ENCODE assay signal across 20 cellular contexts in the genomic region with DNA sequence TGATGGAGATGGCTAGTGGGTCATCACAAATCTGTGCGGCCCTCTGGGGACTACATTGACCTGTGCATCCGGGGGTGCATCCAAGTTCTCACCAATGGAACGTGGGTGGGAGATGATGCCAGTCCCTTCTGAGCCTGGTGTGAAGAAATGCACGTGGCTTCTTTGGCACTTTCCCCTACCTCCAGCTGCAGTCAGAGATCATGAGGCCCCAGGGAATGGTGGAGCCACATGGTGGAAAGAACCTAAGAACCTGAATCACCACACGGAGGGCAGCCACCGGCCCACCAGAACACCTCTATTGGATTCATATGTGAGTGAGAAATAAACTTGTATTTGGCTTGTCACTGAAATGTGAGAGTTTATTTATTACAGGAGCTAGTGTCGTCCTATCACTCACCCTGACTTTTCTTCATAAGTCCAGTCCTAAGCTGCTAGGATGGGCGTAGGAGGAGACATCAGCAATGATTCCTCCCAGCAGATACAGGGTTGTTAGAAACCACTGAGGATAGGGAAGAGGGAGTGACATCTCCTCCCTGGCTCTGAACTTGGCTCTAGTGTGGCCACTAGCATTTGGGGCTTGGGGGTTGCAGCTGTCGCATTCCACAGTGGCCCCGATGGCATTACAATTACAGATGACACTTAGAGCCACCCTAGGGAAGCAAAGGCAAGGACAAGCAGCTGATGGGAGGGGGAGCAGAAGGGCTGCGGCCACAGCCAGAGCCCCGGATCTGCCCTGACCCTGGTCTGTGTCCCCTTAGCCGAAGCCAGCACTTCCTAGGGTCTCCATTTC. TPM values are rescaled to one million over a fixed set of nuclear protein-coding genes. Genes with fewer than 3 reads are reported as not detected.
"Had no signal": no experiment of that assay in that cellular context is flagged by ENCODE, and none has a peak within 500 bp of the region (broad histone marks: within the 10 kb centered on the region; RNA-seq: fewer than 3 reads in every experiment).

No MANE protein-coding gene starts in this region.

- H3K9me3 Mint-ChIP-seq: activated B cell treated with CpG ODN at 0.5 μM for 24 hours; activated naive CD4-positive, alpha-beta T cell treated with anti-CD3 and anti-CD28 coated beads, Interleukin-2, amount 50 U/mL, for 24 hours; activated T-cell treated with anti-CD3 and anti-CD28 coated beads, Interleukin-2, amount 50 U/mL, for 24 hours; dendritic cell treated with granulocyte-macrophage colony-stimulating factor and Interleukin-4, amounts not matched to agents 40 ng/mL and 50 ng/mL, for 4 days; effector memory CD8-positive, alpha-beta T cell; stimulated activated naive CD8-positive, alpha-beta T cell treated with anti-CD3 and anti-CD28 coated beads, Interleukin-15, amount 100 ng/mL, for 72 hours; T-helper 1 cell treated with Interleukin-12 subunit alpha and Interleukin-12 subunit beta and Interleukin-4 antibody, amounts not matched to agents 30 μg/mL and 1 μg/mL, for 36 hours had no signal

- DNase-seq: activated B cell treated with CpG ODN at 0.5 μM for 24 hours; activated CD4-positive, alpha-beta T cell treated with anti-CD3 and anti-CD28 coated beads, Interleukin-2, amount 50 U/mL, for 1 hour; activated effector memory CD4-positive, alpha-beta T cell treated with Interleukin-2 at 50 U/mL for 16 hours; activated T-cell treated with anti-CD3 and anti-CD28 coated beads, Interleukin-2, amount 50 U/mL, for 24 hours; amniotic stem cell; cerebellar nuclear complex; effector memory CD8-positive, alpha-beta T cell; left ventricle myocardium superior; naive B cell; occipital lobe; SK-N-SH; stimulated activated CD4-positive, alpha-beta T cell treated with anti-CD3 and anti-CD28 coated beads, Interleukin-4, amount 100 ng/mL, for 24 hours; stimulated activated naive CD8-positive, alpha-beta T cell treated with anti-CD3 and anti-CD28 coated beads, Interleukin-15, amount 100 ng/mL, for 72 hours had no signal

- H3K27me3 ChIP-seq: gastroesophageal sphincter, hepatocyte had no signal

- H3K27ac ChIP-seq: gastroesophageal sphincter, hepatocyte had no signal

- H3K36me3 ChIP-seq: gastroesophageal sphincter had no signal

- H3K9ac ChIP-seq: SK-N-SH had no signal

- H3K36me3 Mint-ChIP-seq: activated naive CD4-positive, alpha-beta T cell treated with anti-CD3 and anti-CD28 coated beads, Interleukin-2, amount 50 U/mL, for 24 hours; naive B cell had no signal

- H3K4me2 ChIP-seq: hepatocyte, SK-N-SH had no signal

- ATAC-seq: effector memory CD8-positive, alpha-beta T cell; gastroesophageal sphincter; left ventricle myocardium superior; stimulated activated naive CD8-positive, alpha-beta T cell treated with anti-CD3 and anti-CD28 coated beads, Interleukin-15, amount 100 ng/mL, for 72 hours had no signal

- H3K4me1 Mint-ChIP-seq: activated naive CD4-positive, alpha-beta T cell treated with anti-CD3 and anti-CD28 coated beads, Interleukin-2, amount 50 U/mL, for 24 hours; stimulated activated naive CD8-positive, alpha-beta T cell treated with anti-CD3 and anti-CD28 coated beads, Interleukin-15, amount 100 ng/mL, for 72 hours had no signal

- H2AFZ ChIP-seq: hepatocyte had no signal

- H3K9me3 ChIP-seq: gastroesophageal sphincter, SK-N-SH had no signal

- H3K27me3 Mint-ChIP-seq: activated B cell treated with CpG ODN at 0.5 μM for 24 hours; activated naive CD4-positive, alpha-beta T cell treated with anti-CD3 and anti-CD28 coated beads, Interleukin-2, amount 50 U/mL, for 24 hours; activated T-cell treated with anti-CD3 and anti-CD28 coated beads, Interleukin-2, amount 50 U/mL, for 24 hours; dendritic cell treated with granulocyte-macrophage colony-stimulating factor and Interleukin-4, amounts not matched to agents 40 ng/mL and 50 ng/mL, for 4 days; effector memory CD8-positive, alpha-beta T cell; stimulated activated naive CD8-positive, alpha-beta T cell treated with anti-CD3 and anti-CD28 coated beads, Interleukin-15, amount 100 ng/mL, for 72 hours had no signal

- H3K79me2 ChIP-seq: hepatocyte had no signal

- H3K4me3 Mint-ChIP-seq: activated B cell treated with CpG ODN at 0.5 μM for 24 hours; activated naive CD4-positive, alpha-beta T cell treated with anti-CD3 and anti-CD28 coated beads, Interleukin-2, amount 50 U/mL, for 24 hours; activated T-cell treated with anti-CD3 and anti-CD28 coated beads, Interleukin-2, amount 50 U/mL, for 24 hours; dendritic cell treated with granulocyte-macrophage colony-stimulating factor and Interleukin-4, amounts not matched to agents 40 ng/mL and 50 ng/mL, for 4 days; effector memory CD8-positive, alpha-beta T cell; naive B cell; stimulated activated naive CD8-positive, alpha-beta T cell treated with anti-CD3 and anti-CD28 coated beads, Interleukin-15, amount 100 ng/mL, for 72 hours; T-helper 1 cell treated with Interleukin-12 subunit alpha and Interleukin-12 subunit beta and Interleukin-4 antibody, amounts not matched to agents 30 μg/mL and 1 μg/mL, for 36 hours had no signal

- H3K4me3 ChIP-seq: gastroesophageal sphincter, hepatocyte had no signal

- H3K27ac Mint-ChIP-seq: activated B cell treated with CpG ODN at 0.5 μM for 24 hours; activated naive CD4-positive, alpha-beta T cell treated with anti-CD3 and anti-CD28 coated beads, Interleukin-2, amount 50 U/mL, for 24 hours; activated T-cell treated with anti-CD3 and anti-CD28 coated beads, Interleukin-2, amount 50 U/mL, for 24 hours; effector memory CD8-positive, alpha-beta T cell; T-helper 1 cell treated with Interleukin-12 subunit alpha and Interleukin-12 subunit beta and Interleukin-4 antibody, amounts not matched to agents 30 μg/mL and 1 μg/mL, for 36 hours had no signal

RNA-seq across cellular contexts. Expression of gene RAB44, which starts 28.8 kb away (rescaled TPM):
- total RNA-seq: hepatocyte, kidney epithelial cell, occipital lobe, pulmonary artery endothelial cell had no signal
- polyA plus RNA-seq: hepatocyte had no signal
